27 cellular contexts compared by ENCODE assay signal in the genomic region with DNA sequence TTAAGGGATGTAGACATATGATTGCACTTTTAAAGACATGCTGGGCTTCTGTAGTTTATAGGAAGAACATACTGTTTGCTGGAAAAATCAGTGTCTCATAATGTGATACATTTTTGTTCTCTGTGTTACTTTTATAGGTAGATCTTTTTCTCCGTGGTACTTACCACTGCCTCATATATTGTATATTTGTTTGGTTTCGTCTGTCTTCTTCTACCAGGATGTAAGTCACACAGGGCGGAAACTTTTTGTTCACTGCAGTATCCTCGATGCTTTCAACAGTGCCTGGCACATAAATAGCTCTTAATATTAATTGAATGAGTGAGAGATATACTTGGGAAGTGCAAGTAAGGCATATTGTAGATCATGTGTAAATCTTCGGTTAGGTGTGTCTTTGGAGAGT.
A peak's percentile ranks its signal among the peaks of the same experiment; 100 is the strongest.
DNase-seq lines count a peak whose midpoint lies in the region; ATAC-seq and TF ChIP-seq lines count a peak whose summit lies in the region.
"Had no signal": no experiment of that assay in that cellular context is flagged by ENCODE, and none has a peak within 500 bp of the region (broad histone marks: within the 10 kb centered on the region; RNA-seq: fewer than 3 reads in every experiment).

No MANE protein-coding gene starts in this region.

- H3K9me3 ChIP-seq in PC-3 (ENCODE audit: low read length), result no peaks in the 10 kb centered on the region
- H3K9me3 ChIP-seq: A549, BE2C, BLaER1 had no signal

- H3K27ac ChIP-seq in ACC112 (ENCODE audit: low read depth, low read length), result peak overlapping the region; percentile 12; the same call in 1 of the 2 replicates
- H3K27ac ChIP-seq in PC-3 (ENCODE audit: low read length), result peak overlapping the region; percentile 34
- H3K27ac ChIP-seq: 22Rv1, A549, BLaER1 had no signal

- TF ChIP-seq CTCF in PC-3 (conservative IDR thresholded peaks at IDR 0.05; ENCODE audit: low read depth, low read length), result no peak

- H3K36me3 ChIP-seq in ACC112 (ENCODE audit: insufficient read depth, low read length) (no peaks in the 10 kb centered on the region), PC-3 (ENCODE audit: low read depth, low read length) (no peaks in the 10 kb centered on the region)

- ATAC-seq in PC-3 (peak; percentile 60), HG02938 (IDR thresholded peaks at IDR 0.05; ENCODE audit: unreplicated experiment) (no peak)
- ATAC-seq: A549, GM12878 had no signal

- no peaks in the 10 kb centered on the region for H3K4me1 Mint-ChIP-seq in activated naive CD8-positive, alpha-beta T cell treated with anti-CD3 and anti-CD28 coated beads for 36 hours
- H3K4me1 Mint-ChIP-seq: CD14-positive monocyte; CD8-positive, alpha-beta memory T cell had no signal

- peaks cover 29% of the 10 kb centered on the region for H3K36me3 Mint-ChIP-seq in activated naive CD8-positive, alpha-beta T cell treated with anti-CD3 and anti-CD28 coated beads for 36 hours

- H2AFZ ChIP-seq in ACC112 (ENCODE audit: low read length, unreplicated experiment) (no peak overlapping the region), PC-3 (ENCODE audit: low read length) (no peak overlapping the region)

- BruUV-seq in PC-3 (replicated peaks; lab: Mats Ljungman, UMichigan), result no TSS peak

- H3K27me3 Mint-ChIP-seq in activated naive CD8-positive, alpha-beta T cell treated with anti-CD3 and anti-CD28 coated beads for 36 hours, result no peaks in the 10 kb centered on the region
- H3K27me3 Mint-ChIP-seq: CD4-positive, alpha-beta memory T cell; CD4-positive, CD25-positive, alpha-beta regulatory T cell; CD8-positive, alpha-beta memory T cell had no signal

- no peak overlapping the region for H3K4me3 Mint-ChIP-seq in activated naive CD8-positive, alpha-beta T cell treated with anti-CD3 and anti-CD28 coated beads for 36 hours
- H3K4me3 Mint-ChIP-seq: CD14-positive monocyte; CD4-positive, alpha-beta memory T cell; CD4-positive, CD25-positive, alpha-beta regulatory T cell; CD8-positive, alpha-beta memory T cell had no signal

- H3K79me2 ChIP-seq in ACC112 (ENCODE audit: control insufficient read depth, insufficient read depth, low read length, unreplicated experiment) (no peaks in the 10 kb centered on the region), PC-3 (ENCODE audit: low read length) (no peaks in the 10 kb centered on the region)

- H3K9ac ChIP-seq in PC-3 (ENCODE audit: low read length), result no peak overlapping the region
- H3K9ac ChIP-seq: BLaER1 had no signal

- intact Hi-C loops in PC-3 (cut with micrococcal nuclease), result loop anchor here (5.0 kb wide), 1 partner anchor 207 kb away; no protein-coding TSS in a partner anchor

- H3K4me2 ChIP-seq in PC-3 (ENCODE audit: low read length), result peak overlapping the region; percentile 45
- H3K4me2 ChIP-seq: A549, BLaER1 had no signal

- H3K9me2 ChIP-seq in PC-3 (replicated peaks; ENCODE audit: low read length), result no peaks in the 10 kb centered on the region

- H3K4me3 ChIP-seq in ACC112 (ENCODE audit: low read depth, low read length) (no peak overlapping the region), PC-3 (ENCODE audit: low read length) (no peak overlapping the region)
- H3K4me3 ChIP-seq: A549, BLaER1, GM12878 had no signal

- CTCF ChIA-PET in PC-3 (lab: Charles Lee), result no interaction called here

- no peaks in the 10 kb centered on the region for H3K27me3 ChIP-seq in ACC112 (ENCODE audit: insufficient read depth, low read length)
- H3K27me3 ChIP-seq in PC-3 (ENCODE audit: low read length), result no peaks in the 10 kb centered on the region
- H3K27me3 ChIP-seq: BE2C, BLaER1 had no signal

- H3K4me1 ChIP-seq in ACC112 (ENCODE audit: control insufficient read depth, insufficient read depth, low read length, unreplicated experiment) (peaks cover 5% of the 10 kb centered on the region), PC-3 (ENCODE audit: insufficient read depth, low read length) (peaks cover 20% of the 10 kb centered on the region)
- H3K4me1 ChIP-seq: A549, BLaER1 had no signal

- DNase-seq in PC-3 (peak; percentile 14), dermis microvascular lymphatic vessel endothelial cell (ENCODE audit: low read depth in 2 of 2) (peak; percentile 21 to 86), lung microvascular endothelial cell (ENCODE audit: low read depth in 2 of 2) (peak; percentile 66 to 78), epidermal melanocyte (ENCODE audit: insufficient read length, low spot score) (no peak), germinal center (ENCODE audit: low spot score) (no peak)
- DNase-seq in activated naive CD8-positive, alpha-beta T cell treated with anti-CD3 and anti-CD28 coated beads for 36 hours, result no peak
- DNase-seq: ACHN; BE2C; C1 segment of cervical spinal cord; CD4-positive, alpha-beta memory T cell; CD4-positive, CD25-positive, alpha-beta regulatory T cell; CD8-positive, alpha-beta memory T cell; COR-L47; DMS 273 treated with DMSO at 0.1 percent for 48 hours; DMS153; DMS53; DMS79; DND-41; EL; GDM1 had no signal

- H3K9me3 Mint-ChIP-seq in activated naive CD8-positive, alpha-beta T cell treated with anti-CD3 and anti-CD28 coated beads for 36 hours, result no peaks in the 10 kb centered on the region

- H4K20me1 ChIP-seq in PC-3 (ENCODE audit: low read length), result no peaks in the 10 kb centered on the region
- H4K20me1 ChIP-seq: BLaER1 had no signal

- H3F3A ChIP-seq in PC-3 (ENCODE audit: low read length, unreplicated experiment), result no peaks in the 10 kb centered on the region

- H3K27ac Mint-ChIP-seq in activated naive CD8-positive, alpha-beta T cell treated with anti-CD3 and anti-CD28 coated beads for 36 hours, result no peak overlapping the region
- H3K27ac Mint-ChIP-seq: CD4-positive, alpha-beta memory T cell; CD4-positive, CD25-positive, alpha-beta regulatory T cell had no signal

- POLR2A ChIA-PET in PC-3 (lab: Charles Lee; ENCODE audit: unreplicated experiment), result interaction anchor here (0.5 kb wide), 1 partner anchor 160 kb away, joined by 3 read pairs; no protein-coding TSS in a partner anchor

Comparison
In these comparisons a context has a peak if more than half of its experiments do, and no peak if none do; other contexts are left out.
1. DNase-seq: peak in PC-3 (single experiment), dermis microvascular lymphatic vessel endothelial cell (2 of 2) and lung microvascular endothelial cell (2 of 2); none in epidermal melanocyte (single experiment), activated naive CD8-positive, alpha-beta T cell treated with anti-CD3 and anti-CD28 coated beads for 36 hours (single experiment) and germinal center (single experiment).